1 cellular context compared by ENCODE assay signal in genomic region chr17:338442-339192, GRCh38.
TF ChIP-seq lines count a peak whose summit lies in the region.

No MANE protein-coding gene starts in this region.

TF ChIP-seq in GM23338, 12 proteins besides CTCF, POLR2A, EP300 and RAD21 (continued from another document):
- TF ChIP-seq ZNF462 (CRISPR knock-in tag; IDR thresholded peaks at IDR 0.05) = no peak
- no peak for TF ChIP-seq ZNF331 (CRISPR knock-in tag; IDR thresholded peaks at IDR 0.05; ENCODE audit: low read depth)
- no peak for TF ChIP-seq ETS1 (IDR thresholded peaks at IDR 0.05)
- no peak for TF ChIP-seq NANOG (IDR thresholded peaks at IDR 0.05; ENCODE audit: borderline replicate concordance)
- TF ChIP-seq POLR2AphosphoS5 (IDR thresholded peaks at IDR 0.05; ENCODE audit: low read depth) = no peak
TF ChIP-seq in GM23338: peak in this region for 0.
